Comparison of ENCODE assay signal across 1 cellular context in the genomic region with DNA sequence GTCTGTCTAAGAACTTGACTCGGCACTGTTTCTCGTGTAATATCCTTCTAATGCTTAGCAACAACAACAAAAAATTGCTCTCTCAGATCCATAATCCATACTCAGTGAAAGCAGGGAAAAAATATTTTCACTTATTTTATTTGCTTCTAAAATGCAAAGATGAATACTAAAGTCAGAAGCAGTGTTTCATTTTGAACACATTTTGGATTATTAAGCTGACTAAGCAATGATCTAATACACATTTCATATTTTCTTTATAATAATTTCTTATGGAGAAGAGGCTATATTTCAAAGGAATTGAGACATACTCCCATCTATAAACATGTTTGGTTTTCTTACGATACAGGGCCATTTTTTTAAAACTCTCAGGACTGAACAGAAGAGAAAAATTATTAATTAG.
A peak's percentile ranks its signal among the peaks of the same experiment; 100 is the strongest.
TF ChIP-seq lines count a peak whose summit lies in the region.

No MANE protein-coding gene starts in this region.

TF ChIP-seq in HepG2, 621 proteins besides CTCF, POLR2A, EP300 and RAD21:
- TF ChIP-seq MAFK (conservative IDR thresholded peaks at IDR 0.05 in 1 of 2, IDR thresholded peaks at IDR 0.05 in 1 of 2; ENCODE audit: low read length in 2 of 2), result peak; percentile 67 to 83
- no peak for TF ChIP-seq ZNF235 (CRISPR knock-in tag; IDR thresholded peaks at IDR 0.05; ENCODE audit: borderline replicate concordance)
- no peak for TF ChIP-seq ZNF318 (CRISPR knock-in tag; IDR thresholded peaks at IDR 0.05)
- no peak for TF ChIP-seq TOPORS (CRISPR knock-in tag; IDR thresholded peaks at IDR 0.05)
- peak; percentile 51; the same call in 1 of the 2 replicates for TF ChIP-seq MAFF (IDR thresholded peaks at IDR 0.05; ENCODE audit: low read depth, low read length)
